Comparison of ENCODE assay signal across 9 cellular contexts in the genomic region with DNA sequence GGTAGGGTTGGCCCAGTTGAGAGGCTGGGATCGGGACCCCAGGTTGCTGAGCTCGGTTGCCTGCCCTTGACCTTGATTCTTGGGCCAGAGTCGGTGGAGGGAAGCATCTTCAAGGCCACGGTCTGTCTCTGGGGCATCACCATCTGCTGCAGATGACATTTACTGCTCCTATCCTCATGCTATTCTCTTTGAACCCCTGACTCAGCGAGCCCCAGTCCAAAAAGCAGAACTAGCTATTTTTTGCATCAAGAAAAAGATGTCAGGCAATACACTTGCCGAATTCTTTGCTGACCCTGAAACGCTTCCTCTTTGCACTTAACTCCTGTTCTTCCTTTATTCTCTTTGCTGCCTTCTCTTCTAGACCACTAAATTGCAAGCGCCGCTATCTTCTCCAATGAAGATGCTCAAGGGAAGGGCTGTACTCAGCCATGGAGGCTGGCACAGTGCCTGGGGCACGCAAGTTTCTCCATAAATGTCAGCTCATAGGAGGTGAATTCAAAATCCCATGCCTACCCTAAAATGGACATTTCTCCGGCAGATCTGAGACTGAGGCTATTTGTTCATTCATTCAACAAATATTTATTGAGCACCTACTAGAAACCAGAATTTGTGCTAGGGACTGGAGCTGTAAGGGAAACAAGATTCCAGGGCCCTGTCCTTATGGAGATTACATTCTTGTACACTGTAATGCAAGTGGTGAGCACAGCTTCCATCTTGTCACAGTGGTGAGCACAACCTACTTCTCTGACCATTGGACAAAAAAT. TPM values are rescaled to one million over a fixed set of nuclear protein-coding genes. Genes with fewer than 3 reads are reported as not detected.
A peak's percentile ranks its signal among the peaks of the same experiment; 100 is the strongest.
DNase-seq lines count a peak whose midpoint lies in the region; TF ChIP-seq lines count a peak whose summit lies in the region.
"Had no signal": no experiment of that assay in that cellular context is flagged by ENCODE, and none has a peak within 500 bp of the region (broad histone marks: within the 10 kb centered on the region; RNA-seq: fewer than 3 reads in every experiment).

No MANE protein-coding gene starts in this region.

- H3K9ac ChIP-seq in colonic mucosa (ENCODE audit: low read depth in 2 of 2, low read length in 2 of 2) (peak overlapping the region in 1 of 2 donors; percentile 36), mucosa of rectum (ENCODE audit: low read depth in 1 of 2, low read length in 2 of 2) (no peak overlapping the region)
- H3K9ac ChIP-seq: SK-N-SH had no signal

- H3K36me3 ChIP-seq in breast epithelium = no peaks in the 10 kb centered on the region
- H3K36me3 ChIP-seq in colonic mucosa = no peaks in the 10 kb centered on the region
- no peaks in the 10 kb centered on the region for H3K36me3 ChIP-seq in mucosa of rectum (ENCODE audit: control insufficient read depth in 2 of 2, insufficient read depth in 2 of 2, low read length in 2 of 2)
- no peaks in the 10 kb centered on the region for H3K36me3 ChIP-seq in uterus

- no peak overlapping the region for H3K27ac Mint-ChIP-seq in MCF 10A (ENCODE audit: low read depth, unreplicated experiment)

- TF ChIP-seq POLR2A in breast epithelium (IDR thresholded peaks at IDR 0.05) = no peak
- no peak for TF ChIP-seq POLR2A in uterus (IDR thresholded peaks at IDR 0.05)

- no peak overlapping the region for H3K4me3 Mint-ChIP-seq in MCF 10A (ENCODE audit: unreplicated experiment)

- H3K4me1 ChIP-seq in breast epithelium (no peaks in the 10 kb centered on the region), colonic mucosa (no peaks in the 10 kb centered on the region), mucosa of rectum (ENCODE audit: control insufficient read depth in 2 of 2, insufficient read depth in 2 of 2, low read length in 2 of 2) (peaks cover 14 to 15% of the 10 kb centered on the region in 2 donors), uterus (peaks cover 3% of the 10 kb centered on the region in 2 donors)

- H3K27me3 ChIP-seq in breast epithelium (no peaks in the 10 kb centered on the region), colonic mucosa (no peaks in the 10 kb centered on the region), mucosa of rectum (ENCODE audit: control insufficient read depth in 2 of 2, insufficient read depth in 2 of 2, low read length in 2 of 2) (no peaks in the 10 kb centered on the region), uterus (no peaks in the 10 kb centered on the region)

- POLR2A ChIA-PET in MCF 10A (lab: Yijun Ruan, JAX) = no interaction called here

- H3K4me1 Mint-ChIP-seq in MCF 10A (ENCODE audit: insufficient read depth, unreplicated experiment) = no peaks in the 10 kb centered on the region

- H3K27ac ChIP-seq in breast epithelium (peak overlapping the region; percentile 64 to 90), colonic mucosa (peak overlapping the region; percentile 69), mucosa of rectum (ENCODE audit: low read depth in 2 of 2, low read length in 2 of 2) (peak overlapping the region; percentile 54 to 80), uterus (peak overlapping the region; percentile 85 to 86)

- CTCF ChIA-PET in MCF 10A (lab: Yijun Ruan, JAX) = no interaction called here

- no peaks in the 10 kb centered on the region for H3K9me3 Mint-ChIP-seq in MCF 10A (ENCODE audit: unreplicated experiment)

- H3K4me3 ChIP-seq in breast epithelium = peak overlapping the region in 1 of 3 donors; percentile 24
- no peak overlapping the region for H3K4me3 ChIP-seq in colonic mucosa
- H3K4me3 ChIP-seq in mucosa of rectum (ENCODE audit: low read length in 2 of 2) = peak overlapping the region in 1 of 2 donors; percentile 32
- H3K4me3 ChIP-seq in uterus = no peak overlapping the region

- no peaks in the 10 kb centered on the region for H3K27me3 Mint-ChIP-seq in MCF 10A (ENCODE audit: insufficient read depth, unreplicated experiment)

- no peak for TF ChIP-seq CTCF in breast epithelium (IDR thresholded peaks at IDR 0.05)
- TF ChIP-seq CTCF in MCF 10A (IDR thresholded peaks at IDR 0.05; ENCODE audit: unreplicated experiment) = no peak
- TF ChIP-seq CTCF in colonic mucosa (IDR thresholded peaks at IDR 0.05) = no peak
- no peak for TF ChIP-seq CTCF in uterus (IDR thresholded peaks at IDR 0.05)

- H3K36me3 Mint-ChIP-seq in MCF 10A (ENCODE audit: insufficient read depth, unreplicated experiment) = no peaks in the 10 kb centered on the region

- DNase-seq in breast epithelium (ENCODE audit: low spot score in 2 of 2) = no peak
- DNase-seq in MCF 10A (ENCODE audit: unreplicated experiment) = no peak
- DNase-seq in colonic mucosa = peak; percentile 28
- DNase-seq in uterus = peak; percentile 40 to 44
- no peak for DNase-seq in NCI-H1105 (lab: John Stamatoyannopoulos, UW)
- no peak for DNase-seq in activated T-cell treated with anti-CD3 and anti-CD28 coated beads for 4 hours
- DNase-seq in activated CD4-positive, alpha-beta T cell treated with anti-CD3 and anti-CD28 coated beads, Interleukin-2, amount 50 U/mL, for 48 hours = no peak
- DNase-seq: SK-N-SH had no signal

- H3K9me3 ChIP-seq in breast epithelium (no peaks in the 10 kb centered on the region), colonic mucosa (no peaks in the 10 kb centered on the region), mucosa of rectum (ENCODE audit: control insufficient read depth in 2 of 2, low read length in 2 of 2) (no peaks in the 10 kb centered on the region), uterus (no peaks in the 10 kb centered on the region)
- H3K9me3 ChIP-seq: SK-N-SH had no signal

- intact Hi-C loops in breast epithelium (cut with DNase I; ENCODE audit: low total_unique reads) (no loop called here), MCF 10A (cut with micrococcal nuclease) (no loop called here), colonic mucosa (cut with DNase I) (no loop called here), uterus (cut with DNase I; ENCODE audit: low total_unique reads) (no loop called here)

- no TSS peak for BruUV-seq in MCF 10A (replicated peaks; lab: Mats Ljungman, UMichigan)

RNA-seq across cellular contexts. Expression of a gene that starts 20.5 kb away (rescaled TPM):
- total RNA-seq in breast epithelium (100 to 1,000 TPM; 112 to 114 (median 113) TPM), MCF 10A (2022) (252 and 259 TPM in 2 replicates), colonic mucosa (100 to 1,000 TPM; 397 to 407 TPM), uterus (100 to 1,000 TPM in 3 of 4 donors, 10 to 100 TPM in 1; 94.4 to 281 (median 141) TPM)

Comparison
In these comparisons a context has a peak if more than half of its experiments do, and no peak if none do; other contexts are left out.
1. DNase-seq: peak in colonic mucosa (single experiment) and uterus (2 of 2); none in breast epithelium (0 of 2), MCF 10A (single experiment), NCI-H1105 (single experiment), activated T-cell treated with anti-CD3 and anti-CD28 coated beads for 4 hours (single experiment) and activated CD4-positive, alpha-beta T cell treated with anti-CD3 and anti-CD28 coated beads, Interleukin-2, amount 50 U/mL, for 48 hours (0 of 2).
2. Peak in every context shown above with its lines, with median percentiles within 50 percentile points of each other: H3K27ac ChIP-seq.